23 cellular contexts compared by ENCODE assay signal in genomic region chr12:104355630-104356029, GRCh38. TPM values are rescaled to one million over a fixed set of nuclear protein-coding genes. Genes with fewer than 3 reads are reported as not detected.
DNase-seq lines count a peak whose midpoint lies in the region; ATAC-seq, FAIRE-seq and TF ChIP-seq lines count a peak whose summit lies in the region.
"Had no signal": no experiment of that assay in that cellular context is flagged by ENCODE, and none has a peak within 500 bp of the region (broad histone marks: within the 10 kb centered on the region; RNA-seq: fewer than 3 reads in every experiment).

No MANE protein-coding gene starts in this region.

- CTCF ChIA-PET in AG04450 (lab: Charles Lee), result no interaction called here

- no peak overlapping the region for H2BK12ac ChIP-seq in H9 (ENCODE audit: insufficient read length, low read depth, low read length)

- H2BK120ac ChIP-seq in H9 (ENCODE audit: low read depth, low read length, poor library complexity, severe bottlenecking), result no peak overlapping the region

- no peak overlapping the region for H2AK5ac ChIP-seq in H9 (ENCODE audit: insufficient read length, low read length)

- H3K79me1 ChIP-seq in H9 (ENCODE audit: insufficient read depth, low read depth, low read length, poor library complexity, severe bottlenecking), result no peaks in the 10 kb centered on the region

- H3K4me3 ChIP-seq in AG04450 (ENCODE audit: low read depth, low read length) (no peak overlapping the region), osteoblast (ENCODE audit: insufficient read depth, low read length) (no peak overlapping the region)
- H3K4me3 ChIP-seq: uterus had no signal

- H3K18ac ChIP-seq in H9 (ENCODE audit: insufficient read length, low read depth, low read length), result no peak overlapping the region

- H4K8ac ChIP-seq in H9 (replicated peaks; ENCODE audit: insufficient read length, low read depth, low read length), result no peak overlapping the region

- H3T11ph ChIP-seq in H9 (ENCODE audit: low read length), result no peak overlapping the region

- peak overlapping the region; percentile 52 for H3K27ac ChIP-seq in AG04450 (ENCODE audit: low read depth, low read length)
- no peak overlapping the region for H3K27ac ChIP-seq in H9 (ENCODE audit: insufficient read length, low read depth, low read length)
- peak overlapping the region; percentile 7 for H3K27ac ChIP-seq in osteoblast (ENCODE audit: low read depth, low read length)
- H3K27ac ChIP-seq: uterus had no signal

- H4K20me1 ChIP-seq in H9 (ENCODE audit: control insufficient read depth, insufficient read depth, insufficient read length) (no peaks in the 10 kb centered on the region), osteoblast (ENCODE audit: insufficient read depth, low read length) (peaks cover 15% of the 10 kb centered on the region)

- peaks cover 6% of the 10 kb centered on the region; the same call in 1 of the 2 replicates for H3K9me3 ChIP-seq in AG04450 (ENCODE audit: control insufficient read depth, insufficient read depth, low read length)
- H3K9me3 ChIP-seq in H9 (ENCODE audit: control insufficient read depth, low read depth, low read length), result no peaks in the 10 kb centered on the region
- H3K9me3 ChIP-seq in osteoblast (ENCODE audit: low read depth, low read length), result no peaks in the 10 kb centered on the region
- H3K9me3 ChIP-seq: uterus had no signal

- peaks cover 3 to 8% (median 6%) of the 10 kb centered on the region in 3 experiments for H3K36me3 Mint-ChIP-seq in H9 (ENCODE audit: insufficient read depth in 1 of 3, low read depth in 3 of 3)
- peaks cover 26% of the 10 kb centered on the region for H3K36me3 Mint-ChIP-seq in activated T-helper 17 cell treated with anti-CD3 and anti-CD28 coated beads, Interleukin-2, amount 50 U/mL, for 72 hours (ENCODE audit: low read depth)

- TF ChIP-seq CTCF in AG04450 (IDR thresholded peaks at IDR 0.05; ENCODE audit: low read depth, low read length) (no peak), H9 (conservative IDR thresholded peaks at IDR 0.05) (no peak), osteoblast (IDR thresholded peaks at IDR 0.05; ENCODE audit: extremely low read depth, low read depth, low read length) (no peak), D721Med (IDR thresholded peaks at IDR 0.05; ENCODE audit: insufficient read depth, missing control alignments) (no peak)

- H3K4ac ChIP-seq in H9 (ENCODE audit: low read depth, low read length), result no peak overlapping the region

- H3K36me3 ChIP-seq in osteoblast (ENCODE audit: insufficient read depth, low read length), result peaks cover 41% of the 10 kb centered on the region
- H3K36me3 ChIP-seq: uterus had no signal

- H3K4me2 ChIP-seq in H9 (ENCODE audit: insufficient read depth, insufficient read length, low read length) (no peak overlapping the region), osteoblast (ENCODE audit: insufficient read depth, low read length) (no peak overlapping the region)

- no peak overlapping the region for H3K4me3 Mint-ChIP-seq in H9
- no peak overlapping the region for H3K4me3 Mint-ChIP-seq in activated T-helper 17 cell treated with anti-CD3 and anti-CD28 coated beads, Interleukin-2, amount 50 U/mL, for 72 hours
- H3K4me3 Mint-ChIP-seq: CD4-positive, alpha-beta memory T cell; dendritic cell treated with granulocyte-macrophage colony-stimulating factor and Interleukin-4, amounts not matched to agents 40 ng/mL and 50 ng/mL, for 4 days had no signal

- H3K23me2 ChIP-seq in H9 (ENCODE audit: insufficient read length, low read depth, low read length, poor library complexity, severe bottlenecking), result no peaks in the 10 kb centered on the region

- peaks cover 1% of the 10 kb centered on the region in 2 experiments; a peak in 4 of 5 replicates for H3K9me3 Mint-ChIP-seq in H9
- H3K9me3 Mint-ChIP-seq in activated T-helper 17 cell treated with anti-CD3 and anti-CD28 coated beads, Interleukin-2, amount 50 U/mL, for 72 hours, result no peaks in the 10 kb centered on the region
- H3K9me3 Mint-ChIP-seq: CD4-positive, alpha-beta memory T cell; dendritic cell treated with granulocyte-macrophage colony-stimulating factor and Interleukin-4, amounts not matched to agents 40 ng/mL and 50 ng/mL, for 4 days had no signal

- no peaks in the 10 kb centered on the region for H3K27me3 ChIP-seq in AG04450 (ENCODE audit: control insufficient read depth, insufficient read depth, low read length)
- H3K27me3 ChIP-seq in H9 (ENCODE audit: insufficient read depth, low read length), result no peaks in the 10 kb centered on the region
- H3K27me3 ChIP-seq in osteoblast (ENCODE audit: insufficient read depth, low read length), result no peaks in the 10 kb centered on the region
- H3K27me3 ChIP-seq: uterus had no signal

- H3K14ac ChIP-seq in H9 (ENCODE audit: insufficient read depth, low read length), result no peak overlapping the region

- no peaks in the 10 kb centered on the region; the same call in 1 of the 2 replicates for H3K27me3 Mint-ChIP-seq in H9 (ENCODE audit: low read depth)
- no peaks in the 10 kb centered on the region for H3K27me3 Mint-ChIP-seq in activated T-helper 17 cell treated with anti-CD3 and anti-CD28 coated beads, Interleukin-2, amount 50 U/mL, for 72 hours
- H3K27me3 Mint-ChIP-seq: CD4-positive, alpha-beta memory T cell; dendritic cell treated with granulocyte-macrophage colony-stimulating factor and Interleukin-4, amounts not matched to agents 40 ng/mL and 50 ng/mL, for 4 days had no signal

- H2BK20ac ChIP-seq in H9 (ENCODE audit: low read depth, low read length, poor library complexity, severe bottlenecking), result no peak overlapping the region

- no peak overlapping the region for H2BK5ac ChIP-seq in H9 (ENCODE audit: insufficient read length, low read length)

- no CpG with 5 or more reads among the region's 3 CpGs for WGBS in H9 (ENCODE audit: extremely low coverage, insufficient read length, low lambda C conversion rate)

- H3K79me2 ChIP-seq in H9 (ENCODE audit: insufficient read depth, low read length) (no peaks in the 10 kb centered on the region), osteoblast (ENCODE audit: insufficient read depth, low read length) (peaks cover 2% of the 10 kb centered on the region)

- H3K23ac ChIP-seq in H9 (ENCODE audit: insufficient read length, low read depth, low read length), result no peak overlapping the region

- H2AFZ ChIP-seq in H9 (ENCODE audit: low read length) (no peak overlapping the region), osteoblast (ENCODE audit: low read length) (no peak overlapping the region)

- H3K56ac ChIP-seq in H9 (ENCODE audit: insufficient read length, low read depth, low read length), result no peak overlapping the region

- H3K27ac Mint-ChIP-seq in H9, result no peak overlapping the region; a peak in 2 of 7 replicates
- H3K27ac Mint-ChIP-seq in activated T-helper 17 cell treated with anti-CD3 and anti-CD28 coated beads, Interleukin-2, amount 50 U/mL, for 72 hours, result peak overlapping the region; percentile 12
- H3K27ac Mint-ChIP-seq: dendritic cell treated with granulocyte-macrophage colony-stimulating factor and Interleukin-4, amounts not matched to agents 40 ng/mL and 50 ng/mL, for 4 days had no signal

- peaks cover 7% of the 10 kb centered on the region for H3K4me1 ChIP-seq in H9 (ENCODE audit: insufficient read depth, low read length)
- H3K4me1 ChIP-seq in osteoblast (ENCODE audit: insufficient read depth, low read length), result no peaks in the 10 kb centered on the region
- H3K4me1 ChIP-seq: uterus had no signal

- no peak overlapping the region for H3K9ac ChIP-seq in H9 (ENCODE audit: extremely low read depth, insufficient read length, low read length)

- no peak for DNase-seq in AG04450 (ENCODE audit: low read depth, low spot score)
- DNase-seq in H9, result peak; percentile 29
- no peak for DNase-seq in osteoblast (ENCODE audit: insufficient read length, low spot score, missing footprints)
- DNase-seq in D721Med (ENCODE audit: insufficient read length, low spot score), result no peak
- no peak for DNase-seq in NCI-H187 (lab: John Stamatoyannopoulos, UW)
- no peak for DNase-seq in activated CD4-positive, CD25-positive, alpha-beta regulatory T cell (lab: John Stamatoyannopoulos, UW)
- DNase-seq: activated CD4-positive, alpha-beta T cell treated with anti-CD3 and anti-CD28 coated beads for 4 hours; activated gamma-delta T cell; amygdala; CD4-positive, alpha-beta memory T cell; DMS153; GDM1; left cardiac atrium; mesendoderm; NCI-H146; NCI-H2171 treated with DMSO at 0.1 percent for 48 hours; NCI-H526; nucleus accumbens; uterus had no signal

- peaks cover 15 to 16% of the 10 kb centered on the region in 2 experiments for H3K4me1 Mint-ChIP-seq in H9
- H3K4me1 Mint-ChIP-seq in activated T-helper 17 cell treated with anti-CD3 and anti-CD28 coated beads, Interleukin-2, amount 50 U/mL, for 72 hours, result peaks cover 6% of the 10 kb centered on the region

- H2BK15ac ChIP-seq in H9 (ENCODE audit: low read depth, low read length), result no peak overlapping the region

- no peak overlapping the region for H4K5ac ChIP-seq in H9 (ENCODE audit: insufficient read length, low read depth, low read length)

- no peak for ATAC-seq in activated T-helper 17 cell treated with anti-CD3 and anti-CD28 coated beads, Interleukin-2, amount 50 U/mL, for 72 hours (replicated peaks)
- ATAC-seq: left cardiac atrium had no signal

- no peak overlapping the region for H4K91ac ChIP-seq in H9 (ENCODE audit: insufficient read length, low read depth, low read length)

- POLR2A ChIA-PET in AG04450 (lab: Yijun Ruan, JAX), result no interaction called here

- no peak for FAIRE-seq in D721Med (lab: Jason Lieb, UNC)
- FAIRE-seq: H54, TTC549 had no signal

RNA-seq across cellular contexts. Expression of gene EID3, which starts 52.1 kb away (rescaled TPM):
- polyA plus RNA-seq in AG04450 (2011; rRNA removed), result 1.8 and 2.5 TPM in 2 replicates
- polyA minus RNA-seq in AG04450 (2011; rRNA and poly(A)+ RNA removed), result 8.6 and 14.7 TPM in 2 replicates
- 1.2 and 1.4 TPM in 2 replicates for total RNA-seq in H9 (2021)
- total RNA-seq in activated T-helper 17 cell treated with anti-CD3 and anti-CD28 coated beads, Interleukin-2, amount 50 U/mL, for 72 hours, result 1 to 10 TPM; 3.0 to 7.3 TPM
- 14.4 and 19.2 TPM in 2 replicates for total RNA-seq in osteoblast
